10 cellular contexts compared by ENCODE assay signal in the genomic region with DNA sequence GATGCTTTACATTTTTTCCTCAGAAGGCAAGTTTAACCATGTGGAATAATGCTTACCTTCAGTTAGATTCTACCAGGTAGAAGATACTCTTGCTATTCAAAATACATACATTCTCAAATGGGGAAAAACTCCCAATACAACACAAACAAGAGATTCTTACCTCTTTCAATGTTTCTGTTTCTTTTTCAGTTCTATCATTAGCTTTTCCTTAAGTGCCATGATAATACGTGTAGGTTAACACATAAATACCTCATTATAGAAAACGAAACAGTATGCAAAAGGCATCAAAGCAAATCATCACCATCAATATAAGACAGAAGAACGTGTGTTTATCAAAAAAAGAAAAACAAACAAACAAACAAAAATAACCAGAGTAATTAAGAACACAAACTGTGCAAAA.
"Had no signal": no experiment of that assay in that cellular context is flagged by ENCODE, and none has a peak within 500 bp of the region (broad histone marks: within the 10 kb centered on the region; RNA-seq: fewer than 3 reads in every experiment).

No MANE protein-coding gene starts in this region.

- ATAC-seq: GM23338, HepG2, K562 had no signal

- H3K4me2 ChIP-seq: GM23338 had no signal

- H2AFZ ChIP-seq: GM23338 had no signal

- DNase-seq: H9, HCEC 1CT, IMR-90, Kasumi-1, KG1 had no signal

- FAIRE-seq: H1, H54, HepG2, K562 had no signal

- H3K4me3 ChIP-seq: GM23338, K562 had no signal
